ENCODE assay signal across 9 cellular contexts in the genomic region with DNA sequence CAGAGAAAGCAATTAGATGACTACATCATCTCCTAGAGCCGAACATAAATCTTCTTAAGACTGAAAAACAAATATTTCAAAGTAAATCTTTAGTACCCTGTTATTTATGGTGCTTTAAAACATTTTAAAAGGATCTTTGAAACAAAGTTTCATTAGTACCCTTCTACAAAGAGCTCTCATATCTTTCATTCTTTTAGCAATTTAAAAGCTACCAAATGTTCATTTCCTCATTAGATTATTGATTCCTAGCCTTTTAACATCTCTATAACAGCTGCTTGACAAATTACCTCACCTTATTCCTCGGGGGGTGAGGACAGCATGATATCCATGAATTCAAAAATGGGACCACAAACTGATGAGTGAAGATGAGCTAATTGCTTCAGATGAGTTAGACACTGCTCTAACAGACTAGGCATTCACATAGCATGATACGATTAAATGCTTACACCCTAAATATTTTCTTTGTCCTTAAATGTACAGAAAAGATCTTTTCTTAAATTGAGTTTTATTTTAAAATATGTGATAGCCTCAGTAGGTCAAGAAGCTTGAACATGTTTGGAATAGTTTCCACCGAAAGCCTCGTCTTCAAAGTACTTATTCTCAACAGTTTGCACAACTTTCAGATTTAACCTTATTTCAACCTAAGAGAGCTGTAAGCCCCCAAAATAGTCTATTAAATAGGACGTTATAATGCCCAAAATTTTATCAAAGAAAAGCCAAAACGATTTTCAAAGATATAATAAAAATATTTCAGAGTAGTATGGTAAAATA. TPM values are rescaled to one million over a fixed set of nuclear protein-coding genes. Genes with fewer than 3 reads are reported as not detected.
DNase-seq lines count a peak whose midpoint lies in the region; ATAC-seq, FAIRE-seq and TF ChIP-seq lines count a peak whose summit lies in the region.
"Had no signal": no experiment of that assay in that cellular context is flagged by ENCODE, and none has a peak within 500 bp of the region (broad histone marks: within the 10 kb centered on the region; RNA-seq: fewer than 3 reads in every experiment).

No MANE protein-coding gene starts in this region.

- CTCF ChIA-PET in activated naive CD4-positive, alpha-beta T cell treated with anti-CD3 and anti-CD28 coated beads for 36 hours (lab: Charles Lee), result interaction anchor here (0.5 to 4.5 kb wide), 9 partner anchors 10 to 662 kb away, joined by 3 to 59 read pairs (median 4); a partner anchor contains a TSS
- CTCF ChIA-PET in activated CD4-positive, alpha-beta memory T cell treated with anti-CD3 and anti-CD28 coated beads, Interleukin-2, amount 10 ng/mL, durations not matched to agents 7 days and 5 days (lab: Charles Lee), result interaction anchor here (3.2 to 4.5 kb wide), 4 partner anchors 16 to 159 kb away, joined by 20 to 63 read pairs (median 55); a partner anchor contains a TSS

- TF ChIP-seq CTCF in kidney (IDR thresholded peaks at IDR 0.05; ENCODE audit: borderline replicate concordance, extremely low read depth, insufficient read depth), result no peak
- TF ChIP-seq CTCF in transverse colon (IDR thresholded peaks at IDR 0.05), result no peak

- no peaks in the 10 kb centered on the region for H3K9me3 Mint-ChIP-seq in activated naive CD4-positive, alpha-beta T cell treated with anti-CD3 and anti-CD28 coated beads for 36 hours
- no peaks in the 10 kb centered on the region for H3K9me3 Mint-ChIP-seq in activated CD4-positive, alpha-beta memory T cell treated with anti-CD3 and anti-CD28 coated beads, Interleukin-2, amount 10 ng/mL, durations not matched to agents 7 days and 5 days

- WGBS in transverse colon (ENCODE audit: low coverage in 1 of 2), 2 donors, result 26 to 28% methylated on average over 7 of the region's 7 CpGs

- no peak for TF ChIP-seq EP300 in transverse colon (IDR thresholded peaks at IDR 0.05; ENCODE audit: low read depth)

- H3K27me3 ChIP-seq in transverse colon, result no peaks in the 10 kb centered on the region

- H3K27ac ChIP-seq in kidney (ENCODE audit: low read depth in 2 of 2, low read length in 2 of 2) (no peak overlapping the region), transverse colon (peak overlapping the region; percentile 95 to 99 (median 98))

- in situ Hi-C loops in transverse colon (cut with MboI; ENCODE audit: low pct_ligation_motif_present in 1 of 4, low pct_unique_long_range_greater_than_20kb in 1 of 4, low sequenced_read_pairs in 3 of 4), result loop anchor here in 1 of 4 donors (10.0 kb wide), 1 partner anchor 150 kb away; a partner anchor contains a TSS

- H3K27ac Mint-ChIP-seq in activated naive CD4-positive, alpha-beta T cell treated with anti-CD3 and anti-CD28 coated beads for 36 hours, result no peak overlapping the region
- no peak overlapping the region for H3K27ac Mint-ChIP-seq in activated CD4-positive, alpha-beta memory T cell treated with anti-CD3 and anti-CD28 coated beads, Interleukin-2, amount 10 ng/mL, durations not matched to agents 7 days and 5 days

- FAIRE-seq in kidney (lab: Jason Lieb, UNC), result no peak
- FAIRE-seq: islet of Langerhans had no signal

- peaks cover 6 to 10% of the 10 kb centered on the region in 2 donors for H3K4me1 ChIP-seq in kidney (ENCODE audit: control insufficient read depth in 1 of 2, insufficient read depth in 1 of 2, low read depth in 1 of 2, low read length in 2 of 2)
- peaks cover 17 to 46% (median 22%) of the 10 kb centered on the region in 4 donors for H3K4me1 ChIP-seq in transverse colon

- no peaks in the 10 kb centered on the region for H3K9me3 ChIP-seq in kidney (ENCODE audit: control insufficient read depth in 1 of 2, low read length in 2 of 2)
- H3K9me3 ChIP-seq in transverse colon, result no peaks in the 10 kb centered on the region

- H3K4me3 ChIP-seq in kidney (ENCODE audit: low read length in 2 of 2), result peak overlapping the region; percentile 15 to 80
- peak overlapping the region in 2 of 4 donors; percentile 78 to 86 for H3K4me3 ChIP-seq in transverse colon

- H3K36me3 Mint-ChIP-seq in activated naive CD4-positive, alpha-beta T cell treated with anti-CD3 and anti-CD28 coated beads for 36 hours (ENCODE audit: low read depth), result no peaks in the 10 kb centered on the region
- peaks cover 7% of the 10 kb centered on the region for H3K36me3 Mint-ChIP-seq in activated CD4-positive, alpha-beta memory T cell treated with anti-CD3 and anti-CD28 coated beads, Interleukin-2, amount 10 ng/mL, durations not matched to agents 7 days and 5 days (ENCODE audit: low read depth)

- POLR2A ChIA-PET in activated CD4-positive, alpha-beta memory T cell treated with anti-CD3 and anti-CD28 coated beads, Interleukin-2, amount 10 ng/mL, durations not matched to agents 7 days and 5 days (lab: Charles Lee), result interaction anchor here (1.2 to 6.1 kb wide), 11 partner anchors 17 to 868 kb away, joined by 3 to 188 read pairs (median 6); a partner anchor contains a TSS

- H3K4me3 Mint-ChIP-seq in activated naive CD4-positive, alpha-beta T cell treated with anti-CD3 and anti-CD28 coated beads for 36 hours, result peak overlapping the region; percentile 96
- peak overlapping the region; percentile 96 for H3K4me3 Mint-ChIP-seq in activated CD4-positive, alpha-beta memory T cell treated with anti-CD3 and anti-CD28 coated beads, Interleukin-2, amount 10 ng/mL, durations not matched to agents 7 days and 5 days

- no peaks in the 10 kb centered on the region for H3K27me3 Mint-ChIP-seq in activated naive CD4-positive, alpha-beta T cell treated with anti-CD3 and anti-CD28 coated beads for 36 hours (ENCODE audit: low read depth)
- H3K27me3 Mint-ChIP-seq in activated CD4-positive, alpha-beta memory T cell treated with anti-CD3 and anti-CD28 coated beads, Interleukin-2, amount 10 ng/mL, durations not matched to agents 7 days and 5 days, result peaks cover 6% of the 10 kb centered on the region

- peak overlapping the region in 1 of 2 donors; percentile 91 for H3K9ac ChIP-seq in kidney (ENCODE audit: low read length in 2 of 2)

- TF ChIP-seq POLR2A in transverse colon (IDR thresholded peaks at IDR 0.05) (no peak), GM18505 (IDR thresholded peaks at IDR 0.05; ENCODE audit: borderline replicate concordance, extremely low read depth, insufficient read depth, insufficient read length) (no peak)

- intact Hi-C loops in activated naive CD4-positive, alpha-beta T cell treated with anti-CD3 and anti-CD28 coated beads for 36 hours (cut with micrococcal nuclease), result loop anchor here (5.0 to 10.0 kb wide), 6 partner anchors 138 to 1118 kb away; a partner anchor contains a TSS
- intact Hi-C loops in kidney (cut with DNase I) (no loop called here), transverse colon (cut with DNase I; ENCODE audit: low total_unique reads) (no loop called here)

- H3K36me3 ChIP-seq in kidney (ENCODE audit: control insufficient read depth in 1 of 2, insufficient read depth in 2 of 2, low read length in 2 of 2), result no peaks in the 10 kb centered on the region
- no peaks in the 10 kb centered on the region for H3K36me3 ChIP-seq in transverse colon

- H3K4me1 Mint-ChIP-seq in activated naive CD4-positive, alpha-beta T cell treated with anti-CD3 and anti-CD28 coated beads for 36 hours (ENCODE audit: low read depth), result peaks cover 39% of the 10 kb centered on the region
- peaks cover 34% of the 10 kb centered on the region for H3K4me1 Mint-ChIP-seq in activated CD4-positive, alpha-beta memory T cell treated with anti-CD3 and anti-CD28 coated beads, Interleukin-2, amount 10 ng/mL, durations not matched to agents 7 days and 5 days

- no peak for ATAC-seq in GM18873 (IDR thresholded peaks at IDR 0.05; ENCODE audit: low FRiP score, unreplicated experiment)
- ATAC-seq in GM18505 (IDR thresholded peaks at IDR 0.05; ENCODE audit: unreplicated experiment), result no peak

- no peak for DNase-seq in activated naive CD4-positive, alpha-beta T cell treated with anti-CD3 and anti-CD28 coated beads for 36 hours
- DNase-seq in activated naive CD4-positive, alpha-beta T cell treated with anti-CD3 and anti-CD28 coated beads, Interleukin-2, amount 50 U/mL, for 16 hours, result no peak
- no peak for DNase-seq in activated CD4-positive, alpha-beta memory T cell treated with anti-CD3 and anti-CD28 coated beads, Interleukin-2, amount 10 ng/mL, durations not matched to agents 7 days and 5 days
- no peak for DNase-seq in kidney
- no peak for DNase-seq in transverse colon
- no peak for DNase-seq in activated CD4-positive, CD25-positive, alpha-beta regulatory T cell treated with anti-CD3 and anti-CD28 coated beads, Interleukin-2, amount 50 U/mL, for 72 hours

RNA-seq across cellular contexts. Expression of a gene that starts 2.1 kb away (rescaled TPM):
- 10 to 100 TPM; 12.9 to 15.4 TPM for total RNA-seq in activated naive CD4-positive, alpha-beta T cell treated with anti-CD3 and anti-CD28 coated beads for 36 hours
- 10 to 100 TPM; 17.6 to 19.5 TPM for total RNA-seq in activated CD4-positive, alpha-beta memory T cell treated with anti-CD3 and anti-CD28 coated beads, Interleukin-2, amount 10 ng/mL, durations not matched to agents 7 days and 5 days
- total RNA-seq in kidney (28.7 TPM), transverse colon (10 to 100 TPM; 37.1 to 82.7 (median 40.7) TPM)
- polyA plus RNA-seq in kidney (ENCODE audit: insufficient read depth, low read depth, low replicate concordance), result 2.3 TPM

RNA-seq across cellular contexts. Expression of a gene that starts 15.5 kb away (rescaled TPM):
- total RNA-seq in activated naive CD4-positive, alpha-beta T cell treated with anti-CD3 and anti-CD28 coated beads for 36 hours, result 1 to 10 TPM; 7.6 to 7.7 TPM
- total RNA-seq in activated CD4-positive, alpha-beta memory T cell treated with anti-CD3 and anti-CD28 coated beads, Interleukin-2, amount 10 ng/mL, durations not matched to agents 7 days and 5 days, result 10 to 100 TPM; 11.5 to 12.3 TPM
- total RNA-seq in kidney (11.9 TPM), transverse colon (10 to 100 TPM in 2 of 4 donors, 1 to 10 TPM in 2; 6.4 to 13.7 (median 10.8) TPM)
- 7.9 TPM for polyA plus RNA-seq in kidney (ENCODE audit: insufficient read depth, low read depth, low replicate concordance)

Comparison
In these comparisons a context has a peak if more than half of its experiments do, and no peak if none do; other contexts are left out.
1. H3K27ac ChIP-seq: peak in transverse colon (4 of 4); none in kidney (0 of 2).